Comparison of ENCODE assay signal across 15 cellular contexts in genomic region chr22:35995345-35995744, GRCh38. TPM values are rescaled to one million over a fixed set of nuclear protein-coding genes. Genes with fewer than 3 reads are reported as not detected.
DNase-seq lines count a peak whose midpoint lies in the region; ATAC-seq, FAIRE-seq and TF ChIP-seq lines count a peak whose summit lies in the region.
"Had no signal": no experiment of that assay in that cellular context is flagged by ENCODE, and none has a peak within 500 bp of the region (broad histone marks: within the 10 kb centered on the region; RNA-seq: fewer than 3 reads in every experiment).

No MANE protein-coding gene starts in this region.

- TF ChIP-seq CTCF in foreskin fibroblast (IDR thresholded peaks at IDR 0.05; ENCODE audit: low read depth, low read length) (no peak), osteoblast (IDR thresholded peaks at IDR 0.05; ENCODE audit: extremely low read depth, low read depth, low read length) (no peak)

- ATAC-seq in HG03432 (IDR thresholded peaks at IDR 0.05; ENCODE audit: unreplicated experiment): no peak
- ATAC-seq: activated naive CD4-positive, alpha-beta T cell treated with anti-CD3 and anti-CD28 coated beads, Interleukin-2, amount 50 U/mL, for 72 hours had no signal

- H4K20me1 ChIP-seq in osteoblast (ENCODE audit: insufficient read depth, low read length): no peaks in the 10 kb centered on the region

- peaks cover 28% of the 10 kb centered on the region for H3K4me1 ChIP-seq in osteoblast (ENCODE audit: insufficient read depth, low read length)

- H3K4me2 ChIP-seq in osteoblast (ENCODE audit: insufficient read depth, low read length): peak overlapping the region; percentile 65

- peaks cover 3% of the 10 kb centered on the region for H3K36me3 ChIP-seq in osteoblast (ENCODE audit: insufficient read depth, low read length)

- H2AFZ ChIP-seq in osteoblast (ENCODE audit: low read length): no peak overlapping the region

- no peaks in the 10 kb centered on the region for H3K9me3 ChIP-seq in osteoblast (ENCODE audit: low read depth, low read length)

- DNase-seq in NCI-H2171 treated with DMSO at 0.1 percent for 48 hours (lab: John Stamatoyannopoulos, UW) (peak; percentile 38), NCI-H2171 (lab: John Stamatoyannopoulos, UW) (no peak), foreskin fibroblast (peak; percentile 54 to 72), osteoblast (ENCODE audit: insufficient read length, low spot score, missing footprints) (no peak), urothelium cell line (ENCODE audit: low spot score) (no peak), C1 segment of cervical spinal cord (lab: John Stamatoyannopoulos, UW) (no peak), NCI-H1694 (lab: John Stamatoyannopoulos, UW) (no peak)
- DNase-seq: activated CD8-positive, alpha-beta memory T cell treated with anti-CD3 and anti-CD28 coated beads for 24 hours; DMS53; KG1; NCI-H446 had no signal

- no peaks in the 10 kb centered on the region for H3K27me3 ChIP-seq in osteoblast (ENCODE audit: insufficient read depth, low read length)

- FAIRE-seq in urothelium cell line (lab: Jason Lieb, UNC): peak; percentile 46
- FAIRE-seq: kidney had no signal

- peak overlapping the region; percentile 63 for H3K27ac ChIP-seq in osteoblast (ENCODE audit: low read depth, low read length)
- H3K27ac ChIP-seq: 22Rv1 had no signal

- H3K4me3 ChIP-seq in foreskin fibroblast (ENCODE audit: low read depth in 1 of 2, low read length in 2 of 2) (peak overlapping the region; percentile 6 to 11), osteoblast (ENCODE audit: insufficient read depth, low read length) (peak overlapping the region; percentile 25)

- H3K79me2 ChIP-seq in osteoblast (ENCODE audit: insufficient read depth, low read length): peaks cover 65% of the 10 kb centered on the region

RNA-seq across cellular contexts. Expression of gene RBFOX2, which starts 33.3 kb away (rescaled TPM):
- 171 and 189 TPM in 2 replicates for total RNA-seq in osteoblast

Comparison
In these comparisons a context has a peak if more than half of its experiments do, and no peak if none do; other contexts are left out.
1. DNase-seq: peak in NCI-H2171 treated with DMSO at 0.1 percent for 48 hours (single experiment) and foreskin fibroblast (2 of 2); none in NCI-H2171 (single experiment), osteoblast (single experiment), urothelium cell line (single experiment), C1 segment of cervical spinal cord (0 of 14) and NCI-H1694 (single experiment).